1 cellular context compared by ENCODE assay signal in genomic region chrX:131287556-131288179, GRCh38.
TF ChIP-seq lines count a peak whose summit lies in the region.

No MANE protein-coding gene starts in this region.

TF ChIP-seq in HepG2, 621 proteins besides CTCF, POLR2A, EP300 and RAD21 (continued from another document):
- no peak for TF ChIP-seq ZNF605 (CRISPR knock-in tag; IDR thresholded peaks at IDR 0.05)
- no peak for TF ChIP-seq POGZ (CRISPR knock-in tag; IDR thresholded peaks at IDR 0.05)
- no peak for TF ChIP-seq ATF5 (CRISPR knock-in tag; IDR thresholded peaks at IDR 0.05; ENCODE audit: low read depth)
- TF ChIP-seq ZNF646 (CRISPR knock-in tag; IDR thresholded peaks at IDR 0.05), result no peak
- no peak for TF ChIP-seq CAMTA2 (CRISPR knock-in tag; IDR thresholded peaks at IDR 0.05; ENCODE audit: borderline replicate concordance)
- TF ChIP-seq ZNF644 (CRISPR knock-in tag; IDR thresholded peaks at IDR 0.05; ENCODE audit: low read depth), result 0 out of 2 replicates have a peak, but pooled peaks have one; percentile 24
- TF ChIP-seq, protein P1, sequence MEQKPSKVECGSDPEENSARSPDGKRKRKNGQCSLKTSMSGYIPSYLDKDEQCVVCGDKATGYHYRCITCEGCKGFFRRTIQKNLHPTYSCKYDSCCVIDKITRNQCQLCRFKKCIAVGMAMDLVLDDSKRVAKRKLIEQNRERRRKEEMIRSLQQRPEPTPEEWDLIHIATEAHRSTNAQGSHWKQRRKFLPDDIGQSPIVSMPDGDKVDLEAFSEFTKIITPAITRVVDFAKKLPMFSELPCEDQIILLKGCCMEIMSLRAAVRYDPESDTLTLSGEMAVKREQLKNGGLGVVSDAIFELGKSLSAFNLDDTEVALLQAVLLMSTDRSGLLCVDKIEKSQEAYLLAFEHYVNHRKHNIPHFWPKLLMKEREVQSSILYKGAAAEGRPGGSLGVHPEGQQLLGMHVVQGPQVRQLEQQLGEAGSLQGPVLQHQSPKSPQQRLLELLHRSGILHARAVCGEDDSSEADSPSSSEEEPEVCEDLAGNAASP (CRISPR knock-in tag; IDR thresholded peaks at IDR 0.05; ENCODE audit: borderline replicate concordance), result no peak
- TF ChIP-seq RAD51 (IDR thresholded peaks at IDR 0.05; ENCODE audit: borderline replicate concordance), result no peak
- no peak for TF ChIP-seq ATF7-NPFF (CRISPR knock-in tag; IDR thresholded peaks at IDR 0.05; ENCODE audit: low read depth)
- TF ChIP-seq, protein P2, sequence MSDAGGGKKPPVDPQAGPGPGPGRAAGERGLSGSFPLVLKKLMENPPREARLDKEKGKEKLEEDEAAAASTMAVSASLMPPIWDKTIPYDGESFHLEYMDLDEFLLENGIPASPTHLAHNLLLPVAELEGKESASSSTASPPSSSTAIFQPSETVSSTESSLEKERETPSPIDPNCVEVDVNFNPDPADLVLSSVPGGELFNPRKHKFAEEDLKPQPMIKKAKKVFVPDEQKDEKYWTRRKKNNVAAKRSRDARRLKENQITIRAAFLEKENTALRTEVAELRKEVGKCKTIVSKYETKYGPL (CRISPR knock-in tag; IDR thresholded peaks at IDR 0.05), result no peak
- TF ChIP-seq ZNF552 (CRISPR knock-in tag; IDR thresholded peaks at IDR 0.05; ENCODE audit: borderline replicate concordance), result no peak
- no peak for TF ChIP-seq KLF9 (CRISPR knock-in tag; IDR thresholded peaks at IDR 0.05; ENCODE audit: low read depth)
- TF ChIP-seq ZNF691 (CRISPR knock-in tag; IDR thresholded peaks at IDR 0.05; ENCODE audit: borderline replicate concordance, low read depth), result no peak
- no peak for TF ChIP-seq ZNF776 (CRISPR knock-in tag; IDR thresholded peaks at IDR 0.05)
- TF ChIP-seq ZNF275 (CRISPR knock-in tag; IDR thresholded peaks at IDR 0.05; ENCODE audit: borderline replicate concordance), result no peak
- TF ChIP-seq ZNF256 (CRISPR knock-in tag; conservative IDR thresholded peaks at IDR 0.05), result no peak
- no peak for TF ChIP-seq JDP2 (CRISPR knock-in tag; IDR thresholded peaks at IDR 0.05; ENCODE audit: borderline replicate concordance)
- TF ChIP-seq ZNF20 (CRISPR knock-in tag; IDR thresholded peaks at IDR 0.05), result no peak
- TF ChIP-seq MXD4 (CRISPR knock-in tag; IDR thresholded peaks at IDR 0.05), result no peak
